14 cellular contexts compared by ENCODE assay signal in genomic region chr13:90416519-90416918, GRCh38.
DNase-seq lines count a peak whose midpoint lies in the region; ATAC-seq and TF ChIP-seq lines count a peak whose summit lies in the region.
"Had no signal": no experiment of that assay in that cellular context is flagged by ENCODE, and none has a peak within 500 bp of the region (broad histone marks: within the 10 kb centered on the region; RNA-seq: fewer than 3 reads in every experiment).

No MANE protein-coding gene starts in this region.

- H3K4me1 ChIP-seq in RWPE2 (ENCODE audit: insufficient read depth, poor library complexity, severe bottlenecking) = peaks cover 24% of the 10 kb centered on the region
- H3K4me1 ChIP-seq in endodermal cell (ENCODE audit: control insufficient read depth, insufficient read depth, low read length) = no peaks in the 10 kb centered on the region
- H3K4me1 ChIP-seq in neuronal stem cell (ENCODE audit: control insufficient read depth in 2 of 2, insufficient read depth in 1 of 2, low read depth in 1 of 2, low read length in 2 of 2) = peaks cover 0 to 3% of the 10 kb centered on the region in 2 donors
- H3K4me1 ChIP-seq: breast epithelium, uterus had no signal

- H3K18ac ChIP-seq in neuronal stem cell (ENCODE audit: low read length) = no peak overlapping the region

- no peaks in the 10 kb centered on the region for H3K27me3 ChIP-seq in RWPE2 (ENCODE audit: insufficient read depth, poor library complexity, severe bottlenecking)
- H3K27me3 ChIP-seq in endodermal cell (ENCODE audit: control insufficient read depth, insufficient read depth, low read length, poor library complexity, severe bottlenecking) = no peaks in the 10 kb centered on the region
- H3K27me3 ChIP-seq in neuronal stem cell (ENCODE audit: control insufficient read depth in 3 of 3, insufficient read depth in 3 of 3, low read depth in 1 of 3, low read length in 3 of 3) = no peaks in the 10 kb centered on the region
- H3K27me3 ChIP-seq: breast epithelium, uterus had no signal

- no peak overlapping the region for H2BK5ac ChIP-seq in neuronal stem cell (ENCODE audit: low read length)

- no peaks in the 10 kb centered on the region for H3K79me1 ChIP-seq in neuronal stem cell (ENCODE audit: low read depth, low read length)

- no peak overlapping the region for H3K4me2 ChIP-seq in neuronal stem cell (ENCODE audit: insufficient read depth, low read length, poor library complexity, severe bottlenecking)

- in situ Hi-C loops in GM13976 (cut with MboI; ENCODE audit: low sequenced_read_pairs, unreplicated experiment) = no loop called here

- 86 to 100% methylated on average over 1 to 4 of the region's 5 CpGs for WGBS in endodermal cell (ENCODE audit: insufficient coverage in 1 of 2, insufficient read length in 1 of 2), 2 experiments
- WGBS in neuronal stem cell (ENCODE audit: extremely low coverage in 2 of 2, insufficient read length in 2 of 2, insufficient replicate concordance in 1 of 2), 2 donors = no CpG with 5 or more reads among the region's 5 CpGs

- H3K4me1 Mint-ChIP-seq in endodermal cell = peaks cover 13% of the 10 kb centered on the region
- no peaks in the 10 kb centered on the region for H3K4me1 Mint-ChIP-seq in activated T-helper 17 cell treated with anti-CD3 and anti-CD28 coated beads, Interleukin-2, amount 50 U/mL, for 72 hours
- H3K4me1 Mint-ChIP-seq: naive thymus-derived CD8-positive, alpha-beta T cell had no signal

- TF ChIP-seq CTCF in RWPE2 (IDR thresholded peaks at IDR 0.05; ENCODE audit: poor library complexity, severe bottlenecking) (no peak), endodermal cell (conservative IDR thresholded peaks at IDR 0.05) (no peak), GM13976 (IDR thresholded peaks at IDR 0.05; ENCODE audit: borderline replicate concordance, control extremely low read depth, extremely low read depth, insufficient read depth, missing control alignments) (no peak)

- H3K36me3 ChIP-seq in RWPE2 (ENCODE audit: low read depth) (no peaks in the 10 kb centered on the region), endodermal cell (ENCODE audit: control insufficient read depth, insufficient read depth, low read length) (no peaks in the 10 kb centered on the region), neuronal stem cell (replicated peaks in 1 of 2; ENCODE audit: control insufficient read depth in 2 of 2, insufficient read depth in 2 of 2, low read length in 2 of 2) (no peaks in the 10 kb centered on the region)
- H3K36me3 ChIP-seq: breast epithelium, uterus had no signal

- no peak overlapping the region for H2AK5ac ChIP-seq in neuronal stem cell (ENCODE audit: low read depth, low read length)

- no peaks in the 10 kb centered on the region for H3K9me3 Mint-ChIP-seq in endodermal cell
- H3K9me3 Mint-ChIP-seq in activated T-helper 17 cell treated with anti-CD3 and anti-CD28 coated beads, Interleukin-2, amount 50 U/mL, for 72 hours = peaks cover 5% of the 10 kb centered on the region

- H3K27ac ChIP-seq in RWPE2 (ENCODE audit: poor library complexity, severe bottlenecking) (peak overlapping the region; percentile 58), endodermal cell (ENCODE audit: low read depth, low read length) (no peak overlapping the region), neuronal stem cell (replicated peaks; ENCODE audit: low read length) (no peak overlapping the region)
- H3K27ac ChIP-seq: breast epithelium, uterus had no signal

- DNase-seq in COLO829 (ENCODE audit: low spot score) = peak; percentile 6
- DNase-seq in RWPE2 (ENCODE audit: low spot score) = no peak
- peak; percentile 44 for DNase-seq in endodermal cell
- peak; percentile 9 for DNase-seq in neuronal stem cell (ENCODE audit: low spot score)
- DNase-seq in GM13976 (ENCODE audit: low spot score) = no peak
- DNase-seq in NCI-H1436 treated with DMSO at 0.1 percent for 48 hours (lab: John Stamatoyannopoulos, UW) = no peak
- no peak for DNase-seq in NCI-H2081 (lab: John Stamatoyannopoulos, UW)
- DNase-seq: activated CD4-positive, CD25-positive, alpha-beta regulatory T cell treated with anti-CD3 and anti-CD28 coated beads, Interleukin-2, amount 50 U/mL, for 72 hours; C1 segment of cervical spinal cord; naive thymus-derived CD8-positive, alpha-beta T cell; uterus had no signal

- no peak overlapping the region for H2BK120ac ChIP-seq in neuronal stem cell (ENCODE audit: low read depth, low read length)

- H3K4me3 Mint-ChIP-seq in endodermal cell = no peak overlapping the region
- H3K4me3 Mint-ChIP-seq in activated T-helper 17 cell treated with anti-CD3 and anti-CD28 coated beads, Interleukin-2, amount 50 U/mL, for 72 hours = no peak overlapping the region
- H3K4me3 Mint-ChIP-seq: naive thymus-derived CD8-positive, alpha-beta T cell had no signal

- no peak overlapping the region for H3K4ac ChIP-seq in neuronal stem cell (ENCODE audit: low read length)

- H3K9me3 ChIP-seq in RWPE2 (ENCODE audit: severe bottlenecking) (peaks cover 3% of the 10 kb centered on the region), endodermal cell (ENCODE audit: control insufficient read depth, low read length) (no peaks in the 10 kb centered on the region), neuronal stem cell (replicated peaks in 1 of 2; ENCODE audit: control insufficient read depth in 2 of 2, insufficient read depth in 1 of 2, low read depth in 1 of 2, low read length in 2 of 2) (peaks cover 0 to 2% of the 10 kb centered on the region in 2 donors)
- H3K9me3 ChIP-seq: breast epithelium, uterus had no signal

- no peak overlapping the region for H3K23ac ChIP-seq in neuronal stem cell (ENCODE audit: low read depth, low read length, poor library complexity)

- H4K91ac ChIP-seq in neuronal stem cell (ENCODE audit: low read depth, low read length, poor library complexity) = no peak overlapping the region

- H3K9ac ChIP-seq in endodermal cell (ENCODE audit: extremely low read depth, low read length, poor library complexity, severe bottlenecking) = no peak overlapping the region
- H3K9ac ChIP-seq in neuronal stem cell (ENCODE audit: low read depth, low read length, poor library complexity) = no peak overlapping the region

- H3K4me3 ChIP-seq in RWPE2 (ENCODE audit: severe bottlenecking) (no peak overlapping the region), endodermal cell (ENCODE audit: low read length) (no peak overlapping the region), neuronal stem cell (ENCODE audit: low read length in 2 of 2) (no peak overlapping the region)
- H3K4me3 ChIP-seq: breast epithelium, uterus had no signal

- H3K36me3 Mint-ChIP-seq in endodermal cell (ENCODE audit: low read depth) = no peaks in the 10 kb centered on the region
- no peaks in the 10 kb centered on the region for H3K36me3 Mint-ChIP-seq in activated T-helper 17 cell treated with anti-CD3 and anti-CD28 coated beads, Interleukin-2, amount 50 U/mL, for 72 hours (ENCODE audit: low read depth)
- H3K36me3 Mint-ChIP-seq: naive thymus-derived CD8-positive, alpha-beta T cell had no signal

- H4K8ac ChIP-seq in neuronal stem cell (ENCODE audit: low read depth, low read length) = no peak overlapping the region

- no peaks in the 10 kb centered on the region for H3K27me3 Mint-ChIP-seq in endodermal cell (ENCODE audit: insufficient read depth)
- no peaks in the 10 kb centered on the region for H3K27me3 Mint-ChIP-seq in activated T-helper 17 cell treated with anti-CD3 and anti-CD28 coated beads, Interleukin-2, amount 50 U/mL, for 72 hours
- H3K27me3 Mint-ChIP-seq: naive thymus-derived CD8-positive, alpha-beta T cell had no signal

- no peak overlapping the region for H2BK15ac ChIP-seq in neuronal stem cell (ENCODE audit: low read length)

- H3K14ac ChIP-seq in neuronal stem cell (ENCODE audit: low read length) = no peak overlapping the region

- ATAC-seq in RWPE2 (ENCODE audit: low read depth) = no peak
- ATAC-seq in activated T-helper 17 cell treated with anti-CD3 and anti-CD28 coated beads, Interleukin-2, amount 50 U/mL, for 72 hours (replicated peaks) = no peak
- ATAC-seq: esophagus mucosa; naive thymus-derived CD8-positive, alpha-beta T cell had no signal

- no peak overlapping the region for H2BK12ac ChIP-seq in neuronal stem cell (ENCODE audit: low read length)

- H2AFZ ChIP-seq in neuronal stem cell (ENCODE audit: low read length) = no peak overlapping the region

- peak overlapping the region; percentile 31 for H3K27ac Mint-ChIP-seq in endodermal cell
- no peak overlapping the region for H3K27ac Mint-ChIP-seq in activated T-helper 17 cell treated with anti-CD3 and anti-CD28 coated beads, Interleukin-2, amount 50 U/mL, for 72 hours
- H3K27ac Mint-ChIP-seq: naive thymus-derived CD8-positive, alpha-beta T cell had no signal

Comparison
In these comparisons a context has a peak if more than half of its experiments do, and no peak if none do; other contexts are left out.
1. DNase-seq: peak in COLO829 (single experiment), endodermal cell (single experiment) and neuronal stem cell (single experiment); none in RWPE2 (single experiment), GM13976 (single experiment), NCI-H1436 treated with DMSO at 0.1 percent for 48 hours (single experiment) and NCI-H2081 (0 of 2).